In genomic region chr16:1045363-1046270, GRCh38 we compare ENCODE assay signal across 16 cellular contexts. TPM values are rescaled to one million over a fixed set of nuclear protein-coding genes. Genes with fewer than 3 reads are reported as not detected.
DNase-seq lines count a peak whose midpoint lies in the region; ATAC-seq and TF ChIP-seq lines count a peak whose summit lies in the region.
"Had no signal": no experiment of that assay in that cellular context is flagged by ENCODE, and none has a peak within 500 bp of the region (broad histone marks: within the 10 kb centered on the region; RNA-seq: fewer than 3 reads in every experiment).

No MANE protein-coding gene starts in this region.

- H3K9me3 ChIP-seq in BLaER1, result peaks cover 4% of the 10 kb centered on the region; the same call in 1 of the 2 replicates
- H3K9me3 ChIP-seq: SJSA1 had no signal

- peak overlapping the region; percentile 82 for H3K4me2 ChIP-seq in BLaER1

- peaks cover 47% of the 10 kb centered on the region for H3K4me1 ChIP-seq in BLaER1

- H3K27ac ChIP-seq in BLaER1 (no peak overlapping the region), dorsolateral prefrontal cortex (peak overlapping the region in 58 of 59 donors; percentile 76 to 99 (median 94))
- H3K27ac ChIP-seq: SJSA1 had no signal

- H3K27me3 ChIP-seq in BLaER1 (peaks cover 17% of the 10 kb centered on the region; the same call in 1 of the 2 replicates), dorsolateral prefrontal cortex (peaks cover 0 to 3% (median 0%) of the 10 kb centered on the region in 45 donors)

- H3K4me3 ChIP-seq in BLaER1 (no peak overlapping the region), dorsolateral prefrontal cortex (peak overlapping the region in 3 of 59 donors; percentile 8 to 26 (median 9))
- H3K4me3 ChIP-seq: SJSA1 had no signal

- no peak for TF ChIP-seq CTCF in dorsolateral prefrontal cortex (IDR thresholded peaks at IDR 0.05 in 54 of 56, conservative IDR thresholded peaks at IDR 0.05 in 2 of 56; ENCODE audit: low read depth in 1 of 56, partially characterized antibody in 56 of 56)

- intact Hi-C loops in dorsolateral prefrontal cortex (cut with DNase I), result loop anchor here (1.0 to 10.0 kb wide), 5 partner anchors 27 to 133 kb away; no protein-coding TSS in a partner anchor

- DNase-seq in M059J (ENCODE audit: low read depth) (peak; percentile 21), dorsolateral prefrontal cortex (peak in 1 of 10 donors; percentile 53), pons (ENCODE audit: low spot score) (peak; percentile 20), DMS153 treated with DMSO at 0.1 percent for 48 hours (lab: John Stamatoyannopoulos, UW; ENCODE audit: unreplicated experiment) (no peak)
- DNase-seq in stimulated activated naive CD4-positive, alpha-beta T cell (lab: John Stamatoyannopoulos, UW), result no peak
- DNase-seq: CD4-positive, alpha-beta memory T cell; DMS153; Karpas-422; NCI-H1930; NCI-H2171; NCI-H82 had no signal

- no peak for ATAC-seq in HG02981 (IDR thresholded peaks at IDR 0.05; ENCODE audit: unreplicated experiment)

- no peak overlapping the region for H3K9ac ChIP-seq in BLaER1

- no peaks in the 10 kb centered on the region for H3K36me3 ChIP-seq in BLaER1
- H3K36me3 ChIP-seq: SJSA1 had no signal

- H4K20me1 ChIP-seq in BLaER1, result peaks cover 19% of the 10 kb centered on the region; the same call in 1 of the 2 replicates

RNA-seq across cellular contexts. Expression of gene SSTR5, which starts 26.9 kb away (rescaled TPM):
- total RNA-seq in M059J (2014; rRNA removed; shearing (Covaris generic)), result not detected in 2 replicates
- total RNA-seq in dorsolateral prefrontal cortex, result under 1 TPM in 8 of 120 experiments, not detected in 112; 0.37 to 0.67 (median 0.44) TPM
- total RNA-seq: CD4-positive, alpha-beta memory T cell; RPMI7951; SJSA1 had no signal

RNA-seq across cellular contexts. Expression of gene C1QTNF8, which starts 50.4 kb away (rescaled TPM):
- total RNA-seq in M059J (2014; rRNA removed; shearing (Covaris generic)), result not detected in 2 replicates
- total RNA-seq in dorsolateral prefrontal cortex, result under 1 TPM in 12 of 120 experiments, not detected in 108; 0.27 to 0.98 (median 0.49) TPM
- total RNA-seq: CD4-positive, alpha-beta memory T cell; NCI-H460; RPMI7951; SJSA1 had no signal

Comparison
In these comparisons a context has a peak if more than half of its experiments do, and no peak if none do; other contexts are left out.
1. DNase-seq: peak in M059J (single experiment) and pons (single experiment); none in stimulated activated naive CD4-positive, alpha-beta T cell (0 of 6) and DMS153 treated with DMSO at 0.1 percent for 48 hours (single experiment).